Comparison of ENCODE assay signal across 12 cellular contexts in the genomic region with DNA sequence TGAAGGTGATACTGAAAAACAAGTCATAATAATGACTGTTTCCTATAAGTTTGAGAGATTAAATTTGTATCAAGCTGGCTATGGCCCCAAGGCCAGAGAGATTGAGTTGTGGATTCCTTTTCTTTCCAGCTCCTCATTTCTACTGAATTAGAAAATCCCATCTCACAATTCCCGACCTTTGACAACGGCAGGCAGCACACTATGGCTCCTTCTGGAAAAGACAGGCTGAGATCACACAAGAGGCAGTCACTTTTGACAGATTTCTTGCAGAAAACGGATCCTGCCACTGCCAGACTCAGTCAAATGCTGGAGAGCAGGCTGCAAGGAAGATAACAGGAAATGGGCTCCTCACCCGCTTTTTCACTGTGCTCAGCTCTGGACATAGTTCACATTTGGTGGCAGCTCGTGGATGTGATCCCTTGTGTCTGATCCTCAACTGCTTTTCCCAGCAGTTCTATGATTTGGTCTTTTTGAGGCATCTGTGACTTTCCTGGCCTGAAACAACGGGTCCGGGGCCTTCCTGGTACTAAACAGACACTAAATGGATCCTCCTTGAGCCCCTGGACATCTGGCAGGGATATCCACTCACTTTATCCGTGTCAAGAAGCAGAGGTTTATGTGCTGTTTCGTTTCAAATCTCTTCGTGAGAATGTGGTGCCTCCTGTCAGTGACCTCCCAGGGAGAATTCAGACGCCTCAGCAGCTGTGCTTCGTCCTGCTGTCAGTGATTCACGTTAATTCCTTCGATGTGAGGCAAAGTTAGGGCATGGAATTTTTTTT. TPM values are rescaled to one million over a fixed set of nuclear protein-coding genes. Genes with fewer than 3 reads are reported as not detected.
DNase-seq lines count a peak whose midpoint lies in the region; ATAC-seq and TF ChIP-seq lines count a peak whose summit lies in the region.
"Had no signal": no experiment of that assay in that cellular context is flagged by ENCODE, and none has a peak within 500 bp of the region (broad histone marks: within the 10 kb centered on the region; RNA-seq: fewer than 3 reads in every experiment).

No MANE protein-coding gene starts in this region.

- H3K4me1 ChIP-seq in fibroblast of lung (ENCODE audit: control insufficient read depth, extremely low read depth, insufficient read depth, low read length), result peaks cover 7% of the 10 kb centered on the region
- peaks cover 6% of the 10 kb centered on the region in 2 donors for H3K4me1 ChIP-seq in muscle layer of duodenum (ENCODE audit: control insufficient read depth in 1 of 2, insufficient read depth in 2 of 2, low read length in 2 of 2)

- H3K9ac ChIP-seq in fibroblast of lung (ENCODE audit: insufficient read depth, low read length), result peak overlapping the region; percentile 61

- peak overlapping the region; percentile 85 for H3K27ac ChIP-seq in fibroblast of lung (ENCODE audit: insufficient read depth, low read length)
- peak overlapping the region; percentile 63 for H3K27ac ChIP-seq in muscle layer of duodenum (ENCODE audit: low read length)
- H3K27ac ChIP-seq: dorsolateral prefrontal cortex had no signal

- no peaks in the 10 kb centered on the region for H3K9me3 Mint-ChIP-seq in immature natural killer cell
- H3K9me3 Mint-ChIP-seq: activated CD4-positive, alpha-beta memory T cell treated with anti-CD3 and anti-CD28 coated beads for 36 hours; CD14-positive monocyte had no signal

- H4K20me1 ChIP-seq in fibroblast of lung (ENCODE audit: control insufficient read depth, extremely low read depth, insufficient read depth, low read length), result no peaks in the 10 kb centered on the region

- peak; percentile 92 for DNase-seq in AG08395 (ENCODE audit: low spot score)
- DNase-seq in NCI-H524 (lab: John Stamatoyannopoulos, UW), result peak; percentile 98
- peak; percentile 94 for DNase-seq in fibroblast of lung (ENCODE audit: low read depth in 2 of 2)
- DNase-seq in immature natural killer cell, result no peak
- DNase-seq: activated CD4-positive, alpha-beta memory T cell treated with anti-CD3 and anti-CD28 coated beads for 36 hours; dorsolateral prefrontal cortex; midbrain had no signal

- TF ChIP-seq CTCF in fibroblast of lung (conservative IDR thresholded peaks at IDR 0.05 in 1 of 2, IDR thresholded peaks at IDR 0.05 in 1 of 2; ENCODE audit: low read depth in 1 of 2, low read length in 2 of 2), result no peak

- H3K36me3 ChIP-seq in fibroblast of lung (ENCODE audit: control insufficient read depth, insufficient read depth, low read length) (no peaks in the 10 kb centered on the region), muscle layer of duodenum (ENCODE audit: control insufficient read depth in 1 of 2, insufficient read depth in 2 of 2, low read length in 2 of 2) (no peaks in the 10 kb centered on the region)

- peak overlapping the region; percentile 59 for H3K4me2 ChIP-seq in fibroblast of lung (ENCODE audit: extremely low read depth, insufficient read depth, low read length)

- no peak overlapping the region for H2AFZ ChIP-seq in fibroblast of lung (ENCODE audit: low read length)

- H3K4me3 Mint-ChIP-seq in immature natural killer cell, result no peak overlapping the region
- H3K4me3 Mint-ChIP-seq: activated CD4-positive, alpha-beta memory T cell treated with anti-CD3 and anti-CD28 coated beads for 36 hours; CD14-positive monocyte had no signal

- no peak overlapping the region for H3K27ac Mint-ChIP-seq in immature natural killer cell
- H3K27ac Mint-ChIP-seq: activated CD4-positive, alpha-beta memory T cell treated with anti-CD3 and anti-CD28 coated beads for 36 hours; CD14-positive monocyte had no signal

- no peaks in the 10 kb centered on the region for H3K79me2 ChIP-seq in fibroblast of lung (ENCODE audit: control insufficient read depth, insufficient read depth, low read length)

- H3K4me3 ChIP-seq in fibroblast of lung (replicated peaks in 1 of 4; ENCODE audit: control extremely low read depth in 1 of 4, insufficient read depth in 1 of 4, low read depth in 3 of 4, low read length in 4 of 4) (peak overlapping the region in 2 of 4 experiments; percentile 10 to 20), muscle layer of duodenum (ENCODE audit: low read depth in 1 of 2, low read length in 2 of 2) (no peak overlapping the region)
- H3K4me3 ChIP-seq: dorsolateral prefrontal cortex had no signal

- no peaks in the 10 kb centered on the region for H3K9me3 ChIP-seq in fibroblast of lung (ENCODE audit: control insufficient read depth, insufficient read depth, low read depth, low read length)
- H3K9me3 ChIP-seq in muscle layer of duodenum (ENCODE audit: control insufficient read depth in 1 of 2, low read length in 2 of 2), result no peaks in the 10 kb centered on the region

- H3K4me1 Mint-ChIP-seq in immature natural killer cell, result no peaks in the 10 kb centered on the region
- H3K4me1 Mint-ChIP-seq: CD14-positive monocyte had no signal

- ATAC-seq in HG02759 (IDR thresholded peaks at IDR 0.05; ENCODE audit: unreplicated experiment) (no peak), HG02884 (IDR thresholded peaks at IDR 0.05; ENCODE audit: unreplicated experiment) (no peak), GM18858 (IDR thresholded peaks at IDR 0.05; ENCODE audit: unreplicated experiment) (no peak)

- H3K27me3 ChIP-seq in fibroblast of lung (ENCODE audit: control insufficient read depth, insufficient read depth, low read length) (no peaks in the 10 kb centered on the region), muscle layer of duodenum (ENCODE audit: low read depth, low read length) (no peaks in the 10 kb centered on the region)

- peaks cover 0 to 14% (median 10%) of the 10 kb centered on the region in 3 donors for H3K27me3 Mint-ChIP-seq in immature natural killer cell (ENCODE audit: low read depth in 3 of 3)

- H3K36me3 Mint-ChIP-seq in immature natural killer cell, result no peaks in the 10 kb centered on the region
- H3K36me3 Mint-ChIP-seq: activated CD4-positive, alpha-beta memory T cell treated with anti-CD3 and anti-CD28 coated beads for 36 hours; CD14-positive monocyte had no signal

RNA-seq across cellular contexts. Expression of a gene that starts 26.1 kb away (rescaled TPM):
- total RNA-seq in fibroblast of lung, result 16.9 and 17.7 TPM in 2 replicates
- polyA plus RNA-seq in fibroblast of lung, result 17.1 and 17.4 TPM in 2 replicates
- polyA plus RNA-seq in fibroblast of lung (2012), result 18.0 and 18.5 TPM in 2 replicates
- polyA minus RNA-seq in fibroblast of lung (ENCODE audit: low replicate concordance), result 57.8 and 62.6 TPM in 2 replicates
- 10 to 100 TPM in 1 of 3 donors, 1 to 10 TPM in 2; 6.6 to 18.8 (median 9.4) TPM for polyA plus RNA-seq in immature natural killer cell

Comparison
In these comparisons a context has a peak if more than half of its experiments do, and no peak if none do; other contexts are left out.
1. DNase-seq: peak in AG08395 (single experiment), NCI-H524 (2 of 2) and fibroblast of lung (2 of 2); none in immature natural killer cell (0 of 3).